ENCODE assay signal across 10 cellular contexts in the genomic region with DNA sequence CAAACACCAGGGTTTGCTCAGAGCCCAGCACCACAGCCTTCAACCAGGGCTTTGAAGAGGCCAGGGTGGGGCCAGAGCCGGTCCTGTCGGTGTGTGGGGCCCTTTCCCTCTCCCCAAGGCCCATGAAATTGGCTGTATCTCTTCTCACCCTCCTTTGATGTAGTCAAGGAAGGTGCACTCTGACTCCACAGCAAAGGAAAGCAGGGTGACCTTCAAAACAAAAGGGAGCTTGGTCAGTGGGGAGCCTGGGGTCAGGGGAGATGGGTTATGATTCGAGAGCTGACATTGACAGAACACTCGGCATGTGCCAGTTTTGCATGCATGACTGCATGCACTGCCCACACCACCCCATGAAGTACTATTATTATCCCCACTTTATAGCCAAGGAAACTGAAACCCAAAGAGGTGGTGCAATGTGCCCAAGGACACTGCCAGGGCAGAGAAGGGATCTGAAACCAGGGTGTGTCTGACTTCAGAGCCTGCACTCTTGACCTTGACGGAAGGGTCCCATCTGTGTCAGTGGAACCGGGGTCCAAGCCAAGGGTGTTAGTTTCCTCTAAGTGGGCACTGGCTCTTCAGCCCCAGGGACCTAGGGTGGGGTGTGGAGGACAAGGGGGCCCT. TPM values are rescaled to one million over a fixed set of nuclear protein-coding genes. Genes with fewer than 3 reads are reported as not detected.
A peak's percentile ranks its signal among the peaks of the same experiment; 100 is the strongest.
DNase-seq lines count a peak whose midpoint lies in the region; ATAC-seq lines count a peak whose summit lies in the region.
"Had no signal": no experiment of that assay in that cellular context is flagged by ENCODE, and none has a peak within 500 bp of the region (broad histone marks: within the 10 kb centered on the region; RNA-seq: fewer than 3 reads in every experiment).

No MANE protein-coding gene starts in this region.

- intact Hi-C loops in head of caudate nucleus (cut with DNase I), result no loop called here

- DNase-seq in activated naive CD4-positive, alpha-beta T cell treated with anti-CD3 and anti-CD28 coated beads, Interleukin-2, amount 10 ng/mL, durations not matched to agents 7 days and 5 days, result no peak
- no peak for DNase-seq in activated naive CD4-positive, alpha-beta T cell (lab: John Stamatoyannopoulos, UW)
- DNase-seq in activated naive CD8-positive, alpha-beta T cell treated with anti-CD3 and anti-CD28 coated beads, Interleukin-2, amount 10 ng/mL, durations not matched to agents 7 days and 5 days, result no peak
- DNase-seq in stimulated activated naive B cell treated with anti-CD40 and anti-IgM and Interleukin-4, amounts not matched to agents 10 μg/mL and 1 μg/mL and 100 μg/mL, for 72 hours, result peak; percentile 61
- DNase-seq in Kasumi-1 (lab: John Stamatoyannopoulos, UW) (no peak), head of caudate nucleus (no peak)
- DNase-seq: T-helper 9 cell had no signal

- CTCF ChIA-PET in activated naive CD4-positive, alpha-beta T cell treated with anti-CD3 and anti-CD28 coated beads, Interleukin-2, amount 10 ng/mL, durations not matched to agents 7 days and 5 days (lab: Charles Lee), result interaction anchor here (1.4 to 5.1 kb wide), 5 partner anchors 13 to 265 kb away, joined by 5 to 29 read pairs (median 6); no protein-coding TSS in a partner anchor

- POLR2A ChIA-PET in activated naive CD8-positive, alpha-beta T cell treated with anti-CD3 and anti-CD28 coated beads, Interleukin-2, amount 10 ng/mL, durations not matched to agents 7 days and 5 days (lab: Charles Lee), result interaction anchor here (0.7 to 1.2 kb wide), 3 partner anchors 17 to 233 kb away, joined by 3 read pairs; a partner anchor contains a TSS

- H3K27me3 Mint-ChIP-seq in activated naive CD4-positive, alpha-beta T cell treated with anti-CD3 and anti-CD28 coated beads, Interleukin-2, amount 10 ng/mL, durations not matched to agents 7 days and 5 days, result peaks cover 5% of the 10 kb centered on the region
- H3K27me3 Mint-ChIP-seq in IgD-negative memory B cell, result peaks cover 2% of the 10 kb centered on the region
- no peaks in the 10 kb centered on the region for H3K27me3 Mint-ChIP-seq in activated naive CD8-positive, alpha-beta T cell treated with anti-CD3 and anti-CD28 coated beads, Interleukin-2, amount 10 ng/mL, durations not matched to agents 7 days and 5 days
- H3K27me3 Mint-ChIP-seq in stimulated activated naive B cell treated with anti-CD40 and anti-IgM and Interleukin-4, amounts not matched to agents 10 μg/mL and 1 μg/mL and 100 μg/mL, for 72 hours, result no peaks in the 10 kb centered on the region

- ATAC-seq in activated naive CD8-positive, alpha-beta T cell treated with anti-CD3 and anti-CD28 coated beads, Interleukin-2, amount 10 ng/mL, durations not matched to agents 7 days and 5 days (ENCODE audit: low read depth), result peak; percentile 8
- ATAC-seq in stimulated activated naive B cell treated with anti-CD40 and anti-IgM and Interleukin-4, amounts not matched to agents 10 μg/mL and 1 μg/mL and 100 μg/mL, for 72 hours (replicated peaks), result peak; percentile 69 to 79
- no peak for ATAC-seq in HG02852 (IDR thresholded peaks at IDR 0.05; ENCODE audit: unreplicated experiment)

- peak overlapping the region; percentile 85 for H3K27ac Mint-ChIP-seq in activated naive CD4-positive, alpha-beta T cell treated with anti-CD3 and anti-CD28 coated beads, Interleukin-2, amount 10 ng/mL, durations not matched to agents 7 days and 5 days
- peak overlapping the region; percentile 94 to 97 (median 94) for H3K27ac Mint-ChIP-seq in IgD-negative memory B cell
- H3K27ac Mint-ChIP-seq in activated naive CD8-positive, alpha-beta T cell treated with anti-CD3 and anti-CD28 coated beads, Interleukin-2, amount 10 ng/mL, durations not matched to agents 7 days and 5 days, result peak overlapping the region; percentile 35
- H3K27ac Mint-ChIP-seq in stimulated activated naive B cell treated with anti-CD40 and anti-IgM and Interleukin-4, amounts not matched to agents 10 μg/mL and 1 μg/mL and 100 μg/mL, for 72 hours, result peak overlapping the region; percentile 48

- peaks cover 66% of the 10 kb centered on the region for H3K4me1 Mint-ChIP-seq in activated naive CD4-positive, alpha-beta T cell treated with anti-CD3 and anti-CD28 coated beads, Interleukin-2, amount 10 ng/mL, durations not matched to agents 7 days and 5 days
- H3K4me1 Mint-ChIP-seq in IgD-negative memory B cell, result peaks cover 51 to 54% (median 52%) of the 10 kb centered on the region in 3 donors
- H3K4me1 Mint-ChIP-seq in activated naive CD8-positive, alpha-beta T cell treated with anti-CD3 and anti-CD28 coated beads, Interleukin-2, amount 10 ng/mL, durations not matched to agents 7 days and 5 days, result peaks cover 43% of the 10 kb centered on the region
- peaks cover 74 to 86% of the 10 kb centered on the region in 2 donors for H3K4me1 Mint-ChIP-seq in stimulated activated naive B cell treated with anti-CD40 and anti-IgM and Interleukin-4, amounts not matched to agents 10 μg/mL and 1 μg/mL and 100 μg/mL, for 72 hours

- no peak overlapping the region for H3K4me3 Mint-ChIP-seq in activated naive CD4-positive, alpha-beta T cell treated with anti-CD3 and anti-CD28 coated beads, Interleukin-2, amount 10 ng/mL, durations not matched to agents 7 days and 5 days
- H3K4me3 Mint-ChIP-seq in IgD-negative memory B cell, result peak overlapping the region; percentile 94 to 96 (median 96)
- no peak overlapping the region for H3K4me3 Mint-ChIP-seq in activated naive CD8-positive, alpha-beta T cell treated with anti-CD3 and anti-CD28 coated beads, Interleukin-2, amount 10 ng/mL, durations not matched to agents 7 days and 5 days
- peak overlapping the region in 1 of 2 donors; percentile 43 for H3K4me3 Mint-ChIP-seq in stimulated activated naive B cell treated with anti-CD40 and anti-IgM and Interleukin-4, amounts not matched to agents 10 μg/mL and 1 μg/mL and 100 μg/mL, for 72 hours

- H3K9me3 Mint-ChIP-seq in activated naive CD4-positive, alpha-beta T cell treated with anti-CD3 and anti-CD28 coated beads, Interleukin-2, amount 10 ng/mL, durations not matched to agents 7 days and 5 days, result peaks cover 16% of the 10 kb centered on the region
- no peaks in the 10 kb centered on the region for H3K9me3 Mint-ChIP-seq in IgD-negative memory B cell
- peaks cover 4% of the 10 kb centered on the region for H3K9me3 Mint-ChIP-seq in activated naive CD8-positive, alpha-beta T cell treated with anti-CD3 and anti-CD28 coated beads, Interleukin-2, amount 10 ng/mL, durations not matched to agents 7 days and 5 days
- H3K9me3 Mint-ChIP-seq in stimulated activated naive B cell treated with anti-CD40 and anti-IgM and Interleukin-4, amounts not matched to agents 10 μg/mL and 1 μg/mL and 100 μg/mL, for 72 hours, result no peaks in the 10 kb centered on the region

- H3K36me3 Mint-ChIP-seq in activated naive CD4-positive, alpha-beta T cell treated with anti-CD3 and anti-CD28 coated beads, Interleukin-2, amount 10 ng/mL, durations not matched to agents 7 days and 5 days, result peaks cover 9% of the 10 kb centered on the region
- peaks cover 22% of the 10 kb centered on the region for H3K36me3 Mint-ChIP-seq in IgD-negative memory B cell
- peaks cover 1% of the 10 kb centered on the region for H3K36me3 Mint-ChIP-seq in activated naive CD8-positive, alpha-beta T cell treated with anti-CD3 and anti-CD28 coated beads, Interleukin-2, amount 10 ng/mL, durations not matched to agents 7 days and 5 days
- peaks cover 2 to 11% of the 10 kb centered on the region in 2 donors for H3K36me3 Mint-ChIP-seq in stimulated activated naive B cell treated with anti-CD40 and anti-IgM and Interleukin-4, amounts not matched to agents 10 μg/mL and 1 μg/mL and 100 μg/mL, for 72 hours

RNA-seq across cellular contexts. Expression of a gene that starts 55.4 kb away (rescaled TPM):
- not detected for polyA plus RNA-seq in IgD-negative memory B cell
- total RNA-seq in activated naive CD8-positive, alpha-beta T cell treated with anti-CD3 and anti-CD28 coated beads, Interleukin-2, amount 10 ng/mL, durations not matched to agents 7 days and 5 days, result not detected
- polyA plus RNA-seq: right cardiac atrium had no signal

Comparison
In these comparisons a context has a peak if more than half of its experiments do, and no peak if none do; other contexts are left out.
1. H3K27ac Mint-ChIP-seq: peak in every context shown above with its lines; median percentile 94 in IgD-negative memory B cell; 85 in activated naive CD4-positive, alpha-beta T cell treated with anti-CD3 and anti-CD28 coated beads, Interleukin-2, amount 10 ng/mL, durations not matched to agents 7 days and 5 days; 48 in stimulated activated naive B cell treated with anti-CD40 and anti-IgM and Interleukin-4, amounts not matched to agents 10 μg/mL and 1 μg/mL and 100 μg/mL, for 72 hours; 35 in activated naive CD8-positive, alpha-beta T cell treated with anti-CD3 and anti-CD28 coated beads, Interleukin-2, amount 10 ng/mL, durations not matched to agents 7 days and 5 days.
2. H3K4me3 Mint-ChIP-seq: peak in IgD-negative memory B cell (4 of 4); none in activated naive CD4-positive, alpha-beta T cell treated with anti-CD3 and anti-CD28 coated beads, Interleukin-2, amount 10 ng/mL, durations not matched to agents 7 days and 5 days (single experiment) and activated naive CD8-positive, alpha-beta T cell treated with anti-CD3 and anti-CD28 coated beads, Interleukin-2, amount 10 ng/mL, durations not matched to agents 7 days and 5 days (single experiment).